2 cellular contexts compared by ENCODE assay signal in the genomic region with DNA sequence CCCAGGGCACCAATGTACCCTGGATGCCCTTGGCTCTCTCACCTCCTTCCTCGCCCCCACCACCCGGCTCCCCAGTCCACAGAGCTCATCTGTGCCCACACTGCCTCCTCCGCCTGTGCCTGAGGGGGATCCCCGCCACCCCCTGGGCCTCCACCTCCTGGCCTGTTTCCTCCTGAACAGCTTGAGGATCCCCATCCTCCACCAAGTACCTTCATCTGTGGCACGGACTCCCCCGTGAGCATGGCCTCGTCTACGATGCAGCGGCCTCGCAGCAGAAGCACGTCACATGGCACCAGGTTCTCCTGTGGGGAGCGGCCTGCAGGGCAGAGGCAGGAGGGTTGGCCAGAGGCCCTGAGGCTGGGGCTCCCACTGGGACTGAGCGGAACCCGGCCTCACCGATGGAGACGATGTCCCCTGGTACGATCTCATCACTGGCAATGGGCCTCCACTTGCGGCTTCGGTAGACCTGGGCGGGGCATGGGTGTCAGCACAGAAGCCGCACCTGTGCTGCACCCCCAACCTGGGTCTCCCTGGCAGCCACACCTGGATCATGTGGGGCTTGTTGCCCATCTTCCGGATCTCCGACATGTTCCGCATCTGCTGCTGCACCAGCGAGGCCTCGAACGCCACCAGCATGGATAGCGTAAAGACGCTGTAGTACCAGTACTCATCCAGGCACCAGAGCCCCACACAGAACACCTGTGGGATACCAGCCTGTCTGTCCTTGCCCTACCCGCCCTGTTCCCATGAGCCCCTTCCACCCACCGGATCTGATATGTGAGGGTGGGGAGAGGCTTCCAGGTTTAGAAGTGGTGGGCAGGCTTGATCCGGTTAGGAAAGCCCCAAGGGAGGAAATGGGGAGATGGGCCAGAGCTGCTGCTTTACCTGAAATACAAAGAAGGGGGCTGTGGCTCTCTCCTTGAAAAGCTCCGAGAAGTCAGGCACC.
TF ChIP-seq lines count a peak whose summit lies in the region.

No MANE protein-coding gene starts in this region.

TF ChIP-seq in SK-N-SH, 30 proteins besides CTCF, POLR2A, EP300 and RAD21:
- no peak for TF ChIP-seq FOXJ3 (CRISPR knock-in tag; IDR thresholded peaks at IDR 0.05)

TF ChIP-seq in SK-N-SH treated with all-trans-retinoic acid at 6 μM for 48 hours, 23 proteins besides CTCF, POLR2A, EP300 and RAD21:
- TF ChIP-seq TSHZ2 (CRISPR knock-in tag; IDR thresholded peaks at IDR 0.05) = no peak
